23 cellular contexts compared by ENCODE assay signal in genomic region chr10:14906765-14907164, GRCh38. TPM values are rescaled to one million over a fixed set of nuclear protein-coding genes. Genes with fewer than 3 reads are reported as not detected.
A peak's percentile ranks its signal among the peaks of the same experiment; 100 is the strongest.
DNase-seq lines count a peak whose midpoint lies in the region; ATAC-seq, FAIRE-seq and TF ChIP-seq lines count a peak whose summit lies in the region.
"Had no signal": no experiment of that assay in that cellular context is flagged by ENCODE, and none has a peak within 500 bp of the region (broad histone marks: within the 10 kb centered on the region; RNA-seq: fewer than 3 reads in every experiment).

No MANE protein-coding gene starts in this region.

- H3K27ac ChIP-seq in HepG2 (ENCODE audit: extremely low read length, insufficient read depth, low read length) (no peak overlapping the region), right lobe of liver (no peak overlapping the region), K562 (ENCODE audit: extremely low read depth, low read depth, low read length) (no peak overlapping the region), suprapubic skin (no peak overlapping the region)
- H3K27ac ChIP-seq: BLaER1, GM23248 had no signal

- TF ChIP-seq EP300 in HepG2 (IDR thresholded peaks at IDR 0.05; ENCODE audit: low read depth in 2 of 2, low read length in 2 of 2) (no peak), HepG2 (CRISPR knock-in tag; IDR thresholded peaks at IDR 0.05; ENCODE audit: borderline replicate concordance) (no peak), K562 (IDR thresholded peaks at IDR 0.05; ENCODE audit: low read length) (no peak), suprapubic skin (IDR thresholded peaks at IDR 0.05) (no peak)

- no peaks in the 10 kb centered on the region for H3K79me2 ChIP-seq in HepG2 (ENCODE audit: insufficient read depth, low read length)
- H3K79me2 ChIP-seq in K562 (ENCODE audit: control insufficient read depth, insufficient read depth, low read length): no peaks in the 10 kb centered on the region

- POLR2A ChIA-PET in HepG2 (lab: Yijun Ruan, JAX): no interaction called here
- POLR2A ChIA-PET in K562 (lab: Yijun Ruan, JAX): no interaction called here

- BruUV-seq in HepG2 (replicated peaks; lab: Mats Ljungman, UMichigan) (no TSS peak), K562 (replicated peaks; lab: Mats Ljungman, UMichigan) (no TSS peak)

- TF ChIP-seq CTCF in HepG2 (CRISPR knock-in tag; IDR thresholded peaks at IDR 0.05) (no peak), right lobe of liver (IDR thresholded peaks at IDR 0.05) (no peak), K562 (IDR thresholded peaks at IDR 0.05 in 2 of 3, conservative IDR thresholded peaks at IDR 0.05 in 1 of 3; ENCODE audit: insufficient read depth in 2 of 3, low read depth in 1 of 3, low read length in 3 of 3) (no peak), suprapubic skin (IDR thresholded peaks at IDR 0.05) (no peak)

- TF ChIP-seq RAD21 in HepG2 (CRISPR knock-in tag; IDR thresholded peaks at IDR 0.05): no peak
- TF ChIP-seq RAD21 in K562 (CRISPR knock-in tag; conservative IDR thresholded peaks at IDR 0.05 in 1 of 2, IDR thresholded peaks at IDR 0.05 in 1 of 2): no peak

- H2AFZ ChIP-seq in HepG2 (ENCODE audit: low read length) (no peak overlapping the region), K562 (ENCODE audit: low read depth, low read length) (no peak overlapping the region)
- H2AFZ ChIP-seq: GM23248 had no signal

- no peaks in the 10 kb centered on the region for H3K27me3 ChIP-seq in HepG2 (ENCODE audit: control insufficient read depth in 1 of 2, insufficient read depth in 2 of 2, low read length in 2 of 2)
- no peaks in the 10 kb centered on the region for H3K27me3 ChIP-seq in right lobe of liver
- no peaks in the 10 kb centered on the region for H3K27me3 ChIP-seq in K562 (ENCODE audit: control insufficient read depth in 2 of 2, insufficient read depth in 2 of 2, low read length in 2 of 2)
- no peaks in the 10 kb centered on the region for H3K27me3 ChIP-seq in suprapubic skin
- H3K27me3 ChIP-seq: BLaER1 had no signal

- in situ Hi-C loops in HepG2 (cut with HindIII; ENCODE audit: extremely low pct_ligation_motif_present, low pct_unique_long_range_greater_than_20kb) (no loop called here), K562 (cut with MboI) (no loop called here)

- H3K9ac ChIP-seq in HepG2 (ENCODE audit: insufficient read depth, low read depth, low read length) (no peak overlapping the region), K562 (ENCODE audit: insufficient read depth in 1 of 2, low read depth in 2 of 2, low read length in 2 of 2) (no peak overlapping the region)
- H3K9ac ChIP-seq: BLaER1, GM23248 had no signal

- intact Hi-C loops in HepG2 (cut with micrococcal nuclease; ENCODE audit: unreplicated experiment) (no loop called here), right lobe of liver (cut with DNase I) (no loop called here), K562 (cut with micrococcal nuclease) (no loop called here)

- DNase-seq in HepG2 (ENCODE audit: low spot score) (no peak), right lobe of liver (no peak), K562 (ENCODE audit: extremely low read depth in 1 of 4, low spot score in 3 of 4) (no peak), suprapubic skin (ENCODE audit: low spot score in 2 of 2) (no peak), CD1c-positive myeloid dendritic cell (ENCODE audit: extremely low spot score) (no peak)
- DNase-seq: 8988T, Caco-2, DMS153, DMS79, GDM1, GM23248, HFFc6, Kasumi-1, KG1 had no signal

- 100% methylated on average over 2 of the region's 2 CpGs for WGBS in HepG2 (ENCODE audit: low lambda C conversion rate)
- no CpG with 5 or more reads among the region's 2 CpGs for WGBS in right lobe of liver (ENCODE audit: insufficient coverage, low coverage, low lambda C conversion rate, missing lambda C conversion rate)
- 100% methylated on average over 2 of the region's 2 CpGs for WGBS in K562 (ENCODE audit: insufficient coverage, low coverage, missing lambda C conversion rate)
- 97% methylated on average over 2 of the region's 2 CpGs for WGBS in suprapubic skin

- no peaks in the 10 kb centered on the region for H4K20me1 ChIP-seq in HepG2 (ENCODE audit: insufficient read depth, low read length)
- no peaks in the 10 kb centered on the region for H4K20me1 ChIP-seq in K562 (replicated peaks; ENCODE audit: control insufficient read depth, insufficient read depth, low read length)

- no peak overlapping the region for H3K4me2 ChIP-seq in HepG2 (ENCODE audit: low read depth, low read length)
- H3K4me2 ChIP-seq in K562 (ENCODE audit: insufficient read depth, low read length): no peak overlapping the region
- H3K4me2 ChIP-seq: BLaER1 had no signal

- H3K36me3 ChIP-seq in HepG2 (replicated peaks in 1 of 2; ENCODE audit: control insufficient read depth in 1 of 2, insufficient read depth in 2 of 2, low read length in 2 of 2) (peaks cover 6 to 53% of the 10 kb centered on the region in 2 experiments; a peak in 4 of 5 replicates), right lobe of liver (peaks cover 0 to 6% (median 0%) of the 10 kb centered on the region in 4 donors), K562 (ENCODE audit: control insufficient read depth, insufficient read depth, low read length) (peaks cover 93% of the 10 kb centered on the region), suprapubic skin (peaks cover 40% of the 10 kb centered on the region)

- ATAC-seq in HepG2 (no peak), right lobe of liver (no peak), K562 (no peak), HG02884 (IDR thresholded peaks at IDR 0.05; ENCODE audit: unreplicated experiment) (no peak)

- CTCF ChIA-PET in HepG2 (lab: Yijun Ruan, JAX; ENCODE audit: low intra/inter-chr PET ratio, low total read pairs): no interaction called here
- CTCF ChIA-PET in K562 (lab: Yijun Ruan, JAX; ENCODE audit: low intra/inter-chr PET ratio): no interaction called here

- H3K4me3 ChIP-seq in HepG2 (replicated peaks in 1 of 3; ENCODE audit: insufficient read depth in 1 of 3, low read depth in 2 of 3, low read length in 3 of 3) (no peak overlapping the region), right lobe of liver (no peak overlapping the region), K562 (no peak overlapping the region), suprapubic skin (no peak overlapping the region)
- H3K4me3 ChIP-seq: BLaER1, GM23248, HAP-1 had no signal

- no peaks in the 10 kb centered on the region for H3K9me1 ChIP-seq in K562 (ENCODE audit: control insufficient read depth, insufficient read depth, low read length)

- H3K4me1 ChIP-seq in HepG2 (ENCODE audit: insufficient read depth, low read length) (no peaks in the 10 kb centered on the region), right lobe of liver (no peaks in the 10 kb centered on the region), K562 (replicated peaks in 1 of 2; ENCODE audit: control insufficient read depth in 2 of 2, insufficient read depth in 2 of 2, low read length in 2 of 2) (no peaks in the 10 kb centered on the region), suprapubic skin (no peaks in the 10 kb centered on the region)
- H3K4me1 ChIP-seq: BLaER1, Caco-2 had no signal

- FAIRE-seq in HepG2 (lab: Jason Lieb, UNC) (no peak), K562 (lab: Jason Lieb, UNC) (no peak)
- FAIRE-seq: GM18507, GM19239, HTR-8/SVneo had no signal

- H3K9me3 ChIP-seq in HepG2 (ENCODE audit: low read length) (no peaks in the 10 kb centered on the region), right lobe of liver (no peaks in the 10 kb centered on the region), K562 (replicated peaks; ENCODE audit: control insufficient read depth, insufficient read depth, low read depth, low read length) (no peaks in the 10 kb centered on the region), suprapubic skin (no peaks in the 10 kb centered on the region)
- H3K9me3 ChIP-seq: Caco-2, HAP-1 had no signal

- TF ChIP-seq POLR2A in HepG2 (IDR thresholded peaks at IDR 0.05; ENCODE audit: insufficient read depth in 1 of 2, low read depth in 2 of 2, low read length in 2 of 2) (no peak), right lobe of liver (IDR thresholded peaks at IDR 0.05) (no peak), GM19193 (IDR thresholded peaks at IDR 0.05; ENCODE audit: extremely low read depth, insufficient read depth, insufficient read length) (peak; percentile 17), K562 (conservative IDR thresholded peaks at IDR 0.05) (no peak), suprapubic skin (IDR thresholded peaks at IDR 0.05) (no peak)

RNA-seq across cellular contexts. Expression of gene SUV39H2, which starts 28.1 kb away (rescaled TPM):
- total RNA-seq in HepG2 (2016; rRNA removed; fragmentation: Illumina TruSeq; extraction: Trizol): 44.3 and 68.8 TPM in 2 replicates
- 20.7 and 23.6 TPM in 2 replicates for total RNA-seq in HepG2 (2016; cell fraction: cytosol; rRNA removed; fragmentation: Illumina TruSeq; extraction: Trizol; ENCODE audit: low read depth)
- total RNA-seq in HepG2 (2016; cell fraction: insoluble cytoplasmic fraction; rRNA removed; fragmentation: Illumina TruSeq; extraction: Trizol): 42.7 and 64.8 TPM in 2 replicates
- 49.3 and 50.1 TPM in 2 replicates for total RNA-seq in HepG2 (2016; cell fraction: membrane; rRNA removed; fragmentation: Illumina TruSeq; extraction: Trizol)
- 30.7 and 31.3 TPM in 2 replicates for total RNA-seq in HepG2 (2016; cell fraction: nucleus; rRNA removed; fragmentation: Illumina TruSeq; extraction: Trizol)
- 5.9 and 9.0 TPM in 2 replicates for polyA plus RNA-seq in HepG2 (2011; rRNA removed)
- polyA plus RNA-seq in HepG2 (2011; cell fraction: cytosol; rRNA removed): 3.1 and 5.2 TPM in 2 replicates
- 4.5 and 5.0 TPM in 2 replicates for polyA plus RNA-seq in HepG2 (2011; cell fraction: nucleus; rRNA removed)
- 12.7 and 17.6 TPM in 2 replicates for polyA plus RNA-seq in HepG2 (2012)
- 13.6 and 17.0 TPM in 2 replicates for polyA plus RNA-seq in HepG2 (2016; cell fraction: cytosol; fragmentation: Illumina TruSeq; extraction: Trizol; ENCODE audit: low read depth)
- polyA plus RNA-seq in HepG2 (2016; cell fraction: insoluble cytoplasmic fraction; fragmentation: Illumina TruSeq; extraction: Trizol; ENCODE audit: low read depth): 54.6 and 59.6 TPM in 2 replicates
- polyA plus RNA-seq in HepG2 (2016; cell fraction: membrane; fragmentation: Illumina TruSeq; extraction: Trizol; ENCODE audit: low read depth): 29.4 and 34.4 TPM in 2 replicates
- polyA plus RNA-seq in HepG2 (2016; cell fraction: nucleus; fragmentation: Illumina TruSeq; extraction: Trizol; ENCODE audit: insufficient read depth, low read depth): 25.2 and 27.2 TPM in 2 replicates
- polyA minus RNA-seq in HepG2 (2011; rRNA and poly(A)+ RNA removed; ENCODE audit: low replicate concordance): 14.8 and 22.1 TPM in 2 replicates
- polyA minus RNA-seq in HepG2 (2011; cell fraction: cytosol; rRNA and poly(A)+ RNA removed): 12.4 and 12.8 TPM in 2 replicates
- 27.1 and 31.3 TPM in 2 replicates for polyA minus RNA-seq in HepG2 (2011; cell fraction: nucleus; rRNA and poly(A)+ RNA removed)
- total RNA-seq in right lobe of liver: 1 to 10 TPM; 2.8 to 6.0 (median 4.1) TPM
- 16.3 and 60.2 TPM in 2 replicates for total RNA-seq in K562 (2011; cell fraction: chromatin; rRNA removed; ENCODE audit: low replicate concordance)
- 9.0 and 13.4 TPM in 2 replicates for total RNA-seq in K562 (2011; cell fraction: nucleolus; rRNA removed)
- 27.8 and 58.1 TPM in 2 replicates for total RNA-seq in K562 (2011; cell fraction: nucleoplasm; rRNA removed)
- total RNA-seq in K562 (2014; rRNA removed): 26.4 and 28.1 TPM in 2 replicates
- total RNA-seq in K562 (2014; rRNA removed; fragmentation: Illumina TruSeq; extraction: Trizol): 49.6 and 53.5 TPM in 2 replicates
- total RNA-seq in K562 (2015; rRNA removed; fragmentation: Illumina TruSeq; extraction: Trizol): 37.5 and 41.3 TPM in 2 replicates
- total RNA-seq in K562 (2021): 32.6 and 36.6 TPM in 2 replicates
- 28.3 and 40.6 TPM in 2 replicates for polyA plus RNA-seq in K562 (2011; rRNA removed)
- polyA plus RNA-seq in K562 (2011; cell fraction: cytosol; rRNA removed): 9.8 and 14.4 TPM in 2 replicates
- 9.0 and 12.6 TPM in 2 replicates for polyA plus RNA-seq in K562 (2011; cell fraction: nucleus; rRNA removed)
- 25.8 and 41.8 TPM in 2 replicates for polyA plus RNA-seq in K562 (2012)
- 38.4 and 54.3 TPM in 2 replicates for polyA plus RNA-seq in K562 (2014; fragmentation: Illumina TruSeq; extraction: Trizol)
- polyA plus RNA-seq in K562 (2014; fragmentation: Nextera tagmentation; extraction: Ambion mirVana): 10 to 100 TPM; 41.7 to 45.7 TPM
- 24.1 and 27.0 TPM in 2 replicates for polyA plus RNA-seq in K562 (2014; rRNA removed)
- 54.9 and 57.6 TPM in 2 replicates for polyA minus RNA-seq in K562 (2011; rRNA and poly(A)+ RNA removed)
- polyA minus RNA-seq in K562 (2011; cell fraction: cytosol; rRNA and poly(A)+ RNA removed): 14.4 and 22.8 TPM in 2 replicates
- 18.8 and 29.1 TPM in 2 replicates for polyA minus RNA-seq in K562 (2011; cell fraction: nucleus; rRNA and poly(A)+ RNA removed)
- total RNA-seq in suprapubic skin: 10 to 100 TPM in 1 of 4 donors, 1 to 10 TPM in 3; 2.3 to 11.2 (median 5.9) TPM

RNA-seq across cellular contexts. Expression of gene DCLRE1C, which starts 47.1 kb away (rescaled TPM):
- total RNA-seq in HepG2 (2016; rRNA removed; fragmentation: Illumina TruSeq; extraction: Trizol) (10.3 and 11.5 TPM in 2 replicates), right lobe of liver (1 to 10 TPM; 1.7 to 5.0 (median 3.0) TPM), K562 (2014; rRNA removed) (8.8 and 10.5 TPM in 2 replicates), K562 (2014; rRNA removed; fragmentation: Illumina TruSeq; extraction: Trizol) (21.4 and 22.2 TPM in 2 replicates), K562 (2015; rRNA removed; fragmentation: Illumina TruSeq; extraction: Trizol) (19.5 and 19.6 TPM in 2 replicates), K562 (2021) (10.5 and 13.0 TPM in 2 replicates), suprapubic skin (10 to 100 TPM in 3 of 4 donors, 1 to 10 TPM in 1; 7.1 to 17.5 (median 13.0) TPM)
- total RNA-seq in HepG2 (2016; cell fraction: cytosol; rRNA removed; fragmentation: Illumina TruSeq; extraction: Trizol; ENCODE audit: low read depth): 4.4 TPM in 2 replicates
- 8.3 and 9.2 TPM in 2 replicates for total RNA-seq in HepG2 (2016; cell fraction: insoluble cytoplasmic fraction; rRNA removed; fragmentation: Illumina TruSeq; extraction: Trizol)
- 5.2 and 5.6 TPM in 2 replicates for total RNA-seq in HepG2 (2016; cell fraction: membrane; rRNA removed; fragmentation: Illumina TruSeq; extraction: Trizol)
- 12.0 and 14.1 TPM in 2 replicates for total RNA-seq in HepG2 (2016; cell fraction: nucleus; rRNA removed; fragmentation: Illumina TruSeq; extraction: Trizol)
- polyA plus RNA-seq in HepG2 (2011; rRNA removed) (2.3 and 3.0 TPM in 2 replicates), K562 (2011; rRNA removed) (7.6 and 10.5 TPM in 2 replicates), K562 (2014; fragmentation: Illumina TruSeq; extraction: Trizol) (13.9 and 15.5 TPM in 2 replicates), K562 (2014; fragmentation: Nextera tagmentation; extraction: Ambion mirVana) (10 to 100 TPM; 15.6 to 22.0 TPM), K562 (2014; rRNA removed) (8.3 and 10.0 TPM in 2 replicates)
- polyA plus RNA-seq in HepG2 (2011; cell fraction: cytosol; rRNA removed): 0.93 and 1.1 TPM in 2 replicates
- polyA plus RNA-seq in HepG2 (2011; cell fraction: nucleus; rRNA removed): 2.5 and 2.6 TPM in 2 replicates
- 2.2 and 2.3 TPM in 2 replicates for polyA plus RNA-seq in HepG2 (2012)
- polyA plus RNA-seq in HepG2 (2016; cell fraction: cytosol; fragmentation: Illumina TruSeq; extraction: Trizol; ENCODE audit: low read depth): 0.51 and 0.57 TPM in 2 replicates
- polyA plus RNA-seq in HepG2 (2016; cell fraction: insoluble cytoplasmic fraction; fragmentation: Illumina TruSeq; extraction: Trizol; ENCODE audit: low read depth): 4.7 and 4.8 TPM in 2 replicates
- polyA plus RNA-seq in HepG2 (2016; cell fraction: membrane; fragmentation: Illumina TruSeq; extraction: Trizol; ENCODE audit: low read depth): 1.5 and 2.1 TPM in 2 replicates
- 10.1 and 10.3 TPM in 2 replicates for polyA plus RNA-seq in HepG2 (2016; cell fraction: nucleus; fragmentation: Illumina TruSeq; extraction: Trizol; ENCODE audit: insufficient read depth, low read depth)
- 3.8 and 5.9 TPM in 2 replicates for polyA minus RNA-seq in HepG2 (2011; rRNA and poly(A)+ RNA removed; ENCODE audit: low replicate concordance)
- polyA minus RNA-seq in HepG2 (2011; cell fraction: cytosol; rRNA and poly(A)+ RNA removed): 1.4 and 2.8 TPM in 2 replicates
- polyA minus RNA-seq in HepG2 (2011; cell fraction: nucleus; rRNA and poly(A)+ RNA removed): 8.9 and 12.3 TPM in 2 replicates
- total RNA-seq in K562 (2011; cell fraction: chromatin; rRNA removed; ENCODE audit: low replicate concordance): 28.6 and 101 TPM in 2 replicates
- 15.3 and 118 TPM in 2 replicates for total RNA-seq in K562 (2011; cell fraction: nucleolus; rRNA removed)
- 19.7 and 20.5 TPM in 2 replicates for total RNA-seq in K562 (2011; cell fraction: nucleoplasm; rRNA removed)
- polyA plus RNA-seq in K562 (2011; cell fraction: cytosol; rRNA removed): 2.8 and 4.0 TPM in 2 replicates
- 8.5 and 9.4 TPM in 2 replicates for polyA plus RNA-seq in K562 (2011; cell fraction: nucleus; rRNA removed)
- polyA plus RNA-seq in K562 (2012): 7.7 and 11.3 TPM in 2 replicates
- polyA minus RNA-seq in K562 (2011; rRNA and poly(A)+ RNA removed): 18.7 and 20.0 TPM in 2 replicates
- polyA minus RNA-seq in K562 (2011; cell fraction: cytosol; rRNA and poly(A)+ RNA removed): 5.4 and 6.3 TPM in 2 replicates
- 13.6 and 16.2 TPM in 2 replicates for polyA minus RNA-seq in K562 (2011; cell fraction: nucleus; rRNA and poly(A)+ RNA removed)

RNA-seq across cellular contexts. Expression of gene MEIG1, which starts 52.4 kb away (rescaled TPM):
- total RNA-seq in HepG2 (2016; rRNA removed; fragmentation: Illumina TruSeq; extraction: Trizol): not detected in 2 replicates
- total RNA-seq in HepG2 (2016; cell fraction: cytosol; rRNA removed; fragmentation: Illumina TruSeq; extraction: Trizol; ENCODE audit: low read depth): not detected in 2 replicates
- not detected in 2 replicates for total RNA-seq in HepG2 (2016; cell fraction: insoluble cytoplasmic fraction; rRNA removed; fragmentation: Illumina TruSeq; extraction: Trizol)
- 0.43 TPM in 1 of 2 replicates, not detected in the other for total RNA-seq in HepG2 (2016; cell fraction: membrane; rRNA removed; fragmentation: Illumina TruSeq; extraction: Trizol)
- not detected in 2 replicates for total RNA-seq in HepG2 (2016; cell fraction: nucleus; rRNA removed; fragmentation: Illumina TruSeq; extraction: Trizol)
- not detected in 2 replicates for polyA plus RNA-seq in HepG2 (2011; rRNA removed)
- not detected in 2 replicates for polyA plus RNA-seq in HepG2 (2011; cell fraction: cytosol; rRNA removed)
- polyA plus RNA-seq in HepG2 (2011; cell fraction: nucleus; rRNA removed): not detected in 2 replicates
- polyA plus RNA-seq in HepG2 (2012): not detected in 2 replicates
- polyA plus RNA-seq in HepG2 (2016; cell fraction: cytosol; fragmentation: Illumina TruSeq; extraction: Trizol; ENCODE audit: low read depth): not detected in 2 replicates
- not detected in 2 replicates for polyA plus RNA-seq in HepG2 (2016; cell fraction: insoluble cytoplasmic fraction; fragmentation: Illumina TruSeq; extraction: Trizol; ENCODE audit: low read depth)
- not detected in 2 replicates for polyA plus RNA-seq in HepG2 (2016; cell fraction: membrane; fragmentation: Illumina TruSeq; extraction: Trizol; ENCODE audit: low read depth)
- not detected in 2 replicates for polyA plus RNA-seq in HepG2 (2016; cell fraction: nucleus; fragmentation: Illumina TruSeq; extraction: Trizol; ENCODE audit: insufficient read depth, low read depth)
- polyA minus RNA-seq in HepG2 (2011; rRNA and poly(A)+ RNA removed; ENCODE audit: low replicate concordance): not detected in 2 replicates
- polyA minus RNA-seq in HepG2 (2011; cell fraction: cytosol; rRNA and poly(A)+ RNA removed): not detected in 2 replicates
- 1.1 TPM in 1 of 2 replicates, not detected in the other for polyA minus RNA-seq in HepG2 (2011; cell fraction: nucleus; rRNA and poly(A)+ RNA removed)
- total RNA-seq in right lobe of liver: under 1 TPM in 1 of 6 experiments, not detected in 5; 0.51 TPM
- total RNA-seq in K562 (2011; cell fraction: chromatin; rRNA removed; ENCODE audit: low replicate concordance): not detected in 2 replicates
- total RNA-seq in K562 (2011; cell fraction: nucleolus; rRNA removed): not detected in 2 replicates
- total RNA-seq in K562 (2011; cell fraction: nucleoplasm; rRNA removed): not detected in 2 replicates
- total RNA-seq in K562 (2014; rRNA removed): 1.7 TPM in 1 of 2 replicates, not detected in the other
- 0.58 TPM in 1 of 2 replicates, not detected in the other for total RNA-seq in K562 (2014; rRNA removed; fragmentation: Illumina TruSeq; extraction: Trizol)
- not detected in 2 replicates for total RNA-seq in K562 (2015; rRNA removed; fragmentation: Illumina TruSeq; extraction: Trizol)
- not detected in 2 replicates for total RNA-seq in K562 (2021)
- 0.51 TPM in 1 of 2 replicates, not detected in the other for polyA plus RNA-seq in K562 (2011; rRNA removed)
- polyA plus RNA-seq in K562 (2011; cell fraction: cytosol; rRNA removed): not detected in 2 replicates
- not detected in 2 replicates for polyA plus RNA-seq in K562 (2011; cell fraction: nucleus; rRNA removed)
- polyA plus RNA-seq in K562 (2012): 0.44 and 0.48 TPM in 2 replicates
- 0.42 TPM in 1 of 2 replicates, not detected in the other for polyA plus RNA-seq in K562 (2014; fragmentation: Illumina TruSeq; extraction: Trizol)
- under 1 TPM; 0.50 to 0.77 TPM for polyA plus RNA-seq in K562 (2014; fragmentation: Nextera tagmentation; extraction: Ambion mirVana)
- polyA plus RNA-seq in K562 (2014; rRNA removed): 0.19 and 0.78 TPM in 2 replicates
- polyA minus RNA-seq in K562 (2011; rRNA and poly(A)+ RNA removed): not detected in 2 replicates
- polyA minus RNA-seq in K562 (2011; cell fraction: cytosol; rRNA and poly(A)+ RNA removed): not detected in 2 replicates
- polyA minus RNA-seq in K562 (2011; cell fraction: nucleus; rRNA and poly(A)+ RNA removed): not detected in 2 replicates
- total RNA-seq in suprapubic skin: not detected
- total RNA-seq: A673, Caco-2, Daoy, GM23248 had no signal

Comparison
In these comparisons a context has a peak if more than half of its experiments do, and no peak if none do; other contexts are left out.
1. Of the 241 proteins assayed by ChIP-seq in both HepG2 and K562: peak only in HepG2: none; only in K562: none; in both: ZNF121; in neither: 240.